Comparison of ENCODE assay signal across 21 cellular contexts in genomic region chr9:136246849-136247550, GRCh38. TPM values are rescaled to one million over a fixed set of nuclear protein-coding genes. Genes with fewer than 3 reads are reported as not detected.
DNase-seq lines count a peak whose midpoint lies in the region; ATAC-seq and TF ChIP-seq lines count a peak whose summit lies in the region.
"Had no signal": no experiment of that assay in that cellular context is flagged by ENCODE, and none has a peak within 500 bp of the region (broad histone marks: within the 10 kb centered on the region; RNA-seq: fewer than 3 reads in every experiment).

No MANE protein-coding gene starts in this region.

- peak overlapping the region in 1 of 3 donors; percentile 78 for H3K27ac Mint-ChIP-seq in CD4-positive, CD25-positive, alpha-beta regulatory T cell
- H3K27ac Mint-ChIP-seq in neural crest cell (ENCODE audit: unreplicated experiment), result no peak overlapping the region

- CTCF ChIA-PET in mammary epithelial cell (lab: Charles Lee; ENCODE audit: low non-redundant PET), result no interaction called here

- no peaks in the 10 kb centered on the region for H3K36me3 ChIP-seq in BLaER1
- no peaks in the 10 kb centered on the region for H3K36me3 ChIP-seq in CD4-positive, CD25-positive, alpha-beta regulatory T cell (ENCODE audit: control insufficient read depth, insufficient read depth, low read length)
- no peaks in the 10 kb centered on the region for H3K36me3 ChIP-seq in body of pancreas (replicated peaks in 1 of 2; ENCODE audit: insufficient read depth in 1 of 2, low read depth in 2 of 2)
- no peaks in the 10 kb centered on the region for H3K36me3 ChIP-seq in mammary epithelial cell (ENCODE audit: insufficient read depth, low read length)
- H3K36me3 ChIP-seq: SJCRH30 had no signal

- no peak for TF ChIP-seq CTCF in body of pancreas (IDR thresholded peaks at IDR 0.05)
- no peak for TF ChIP-seq CTCF in neural crest cell (conservative IDR thresholded peaks at IDR 0.05)
- TF ChIP-seq CTCF in mammary epithelial cell (conservative IDR thresholded peaks at IDR 0.05 in 1 of 2, IDR thresholded peaks at IDR 0.05 in 1 of 2; ENCODE audit: extremely low read depth in 1 of 2, insufficient read depth in 1 of 2, low read depth in 1 of 2, low read length in 2 of 2), result no peak

- ATAC-seq in CD4-positive, CD25-positive, alpha-beta regulatory T cell (ENCODE audit: low read depth in 2 of 2), result no peak
- ATAC-seq in body of pancreas, result no peak
- ATAC-seq in HG03520 (IDR thresholded peaks at IDR 0.05; ENCODE audit: unreplicated experiment), result no peak
- ATAC-seq in GM21737 (IDR thresholded peaks at IDR 0.05; ENCODE audit: unreplicated experiment), result no peak

- H3K4me3 Mint-ChIP-seq in CD4-positive, CD25-positive, alpha-beta regulatory T cell, result peak overlapping the region; percentile 43 to 84 (median 70)
- H3K4me3 Mint-ChIP-seq in neural crest cell, result peak overlapping the region; percentile 85

- H3K4me3 ChIP-seq in BLaER1 (no peak overlapping the region), body of pancreas (no peak overlapping the region), mammary epithelial cell (replicated peaks in 1 of 3; ENCODE audit: insufficient read depth in 1 of 3, low read depth in 2 of 3, low read length in 3 of 3) (no peak overlapping the region)
- no peak overlapping the region for H3K4me3 ChIP-seq in CD4-positive, CD25-positive, alpha-beta regulatory T cell (ENCODE audit: low read depth, low read length)
- H3K4me3 ChIP-seq: SJCRH30 had no signal

- no peaks in the 10 kb centered on the region for H3K36me3 Mint-ChIP-seq in CD4-positive, CD25-positive, alpha-beta regulatory T cell
- no peaks in the 10 kb centered on the region for H3K36me3 Mint-ChIP-seq in neural crest cell (ENCODE audit: low read depth)

- peaks cover 34% of the 10 kb centered on the region for H3K79me2 ChIP-seq in mammary epithelial cell (ENCODE audit: insufficient read depth, low read length)

- in situ Hi-C loops in mammary epithelial cell (cut with MboI; ENCODE audit: low sequenced_read_pairs in 2 of 2), result no loop called here

- dilution Hi-C loops in mammary epithelial cell (cut with HindIII; ENCODE audit: low sequenced_read_pairs), result no loop called here

- peaks cover 4% of the 10 kb centered on the region for H3K27me3 Mint-ChIP-seq in CD4-positive, CD25-positive, alpha-beta regulatory T cell
- H3K27me3 Mint-ChIP-seq in neural crest cell (ENCODE audit: low read depth), result no peaks in the 10 kb centered on the region

- 86 to 89% methylated on average over 26 of the region's 26 CpGs for WGBS in body of pancreas, 2 donors
- 47% methylated on average over 14 of the region's 26 CpGs for WGBS in mammary epithelial cell (ENCODE audit: low coverage, missing lambda C conversion rate)

- no TSS peak for BruUV-seq in mammary epithelial cell (replicated peaks; lab: Mats Ljungman, UMichigan)

- no peak for DNase-seq in CD4-positive, CD25-positive, alpha-beta regulatory T cell
- DNase-seq in body of pancreas (no peak), neural crest cell (ENCODE audit: low read depth, low spot score) (no peak), mammary epithelial cell (no peak)
- DNase-seq: Caco-2, DMS53, GM23248, KBM-7, NCI-H1048, NCI-H2107, NCI-H226, NCI-H526, SJCRH30 had no signal

- H4K20me1 ChIP-seq in BLaER1, result peaks cover 34% of the 10 kb centered on the region
- no peaks in the 10 kb centered on the region for H4K20me1 ChIP-seq in mammary epithelial cell (ENCODE audit: insufficient read depth, low read length)

- H3K9me3 ChIP-seq in BLaER1, result no peaks in the 10 kb centered on the region
- no peaks in the 10 kb centered on the region for H3K9me3 ChIP-seq in CD4-positive, CD25-positive, alpha-beta regulatory T cell (ENCODE audit: control insufficient read depth in 2 of 2, low read length in 2 of 2)
- H3K9me3 ChIP-seq in body of pancreas, result no peaks in the 10 kb centered on the region
- no peaks in the 10 kb centered on the region for H3K9me3 ChIP-seq in mammary epithelial cell (replicated peaks; ENCODE audit: insufficient read depth, low read length)
- H3K9me3 ChIP-seq: Caco-2, SJCRH30 had no signal

- H3K4me1 ChIP-seq in BLaER1 (peaks cover 82% of the 10 kb centered on the region), body of pancreas (peaks cover 85% of the 10 kb centered on the region), mammary epithelial cell (ENCODE audit: insufficient read depth, low read length) (peaks cover 7% of the 10 kb centered on the region)
- peaks cover 36% of the 10 kb centered on the region for H3K4me1 ChIP-seq in CD4-positive, CD25-positive, alpha-beta regulatory T cell (ENCODE audit: control insufficient read depth, insufficient read depth, low read length, poor library complexity, severe bottlenecking)

- no peak for TF ChIP-seq POLR2A in body of pancreas (IDR thresholded peaks at IDR 0.05)

- H3K27ac ChIP-seq in BLaER1 (peak overlapping the region; percentile 16; the same call in 1 of the 2 replicates), body of pancreas (peak overlapping the region in 3 of 4 donors; percentile 12 to 90 (median 59)), mammary epithelial cell (ENCODE audit: insufficient read depth, low read depth, low read length) (no peak overlapping the region)
- H3K27ac ChIP-seq in CD4-positive, CD25-positive, alpha-beta regulatory T cell (ENCODE audit: insufficient read depth, low read length, poor library complexity, severe bottlenecking), result no peak overlapping the region
- H3K27ac ChIP-seq: GM23248, SJCRH30 had no signal

- H3K4me2 ChIP-seq in BLaER1, result peak overlapping the region; percentile 74
- H3K4me2 ChIP-seq in mammary epithelial cell (ENCODE audit: insufficient read depth, low read depth, low read length), result no peak overlapping the region

- intact Hi-C loops in body of pancreas (cut with DNase I) (no loop called here), mammary epithelial cell (cut with micrococcal nuclease) (no loop called here)

- H3K9ac ChIP-seq in BLaER1 (peak overlapping the region; percentile 25; the same call in 1 of the 2 replicates), mammary epithelial cell (ENCODE audit: insufficient read depth, low read length) (no peak overlapping the region)
- H3K9ac ChIP-seq: GM23248 had no signal

- no peaks in the 10 kb centered on the region for H3K27me3 ChIP-seq in BLaER1
- H3K27me3 ChIP-seq in CD4-positive, CD25-positive, alpha-beta regulatory T cell (ENCODE audit: control insufficient read depth, insufficient read depth, low read length), result no peaks in the 10 kb centered on the region
- no peaks in the 10 kb centered on the region for H3K27me3 ChIP-seq in body of pancreas
- H3K27me3 ChIP-seq in mammary epithelial cell (ENCODE audit: insufficient read depth, low read length), result no peaks in the 10 kb centered on the region

- no peak overlapping the region for H2AFZ ChIP-seq in mammary epithelial cell (ENCODE audit: low read depth, low read length)

- no peaks in the 10 kb centered on the region for H3K9me3 Mint-ChIP-seq in CD4-positive, CD25-positive, alpha-beta regulatory T cell
- no peaks in the 10 kb centered on the region for H3K9me3 Mint-ChIP-seq in neural crest cell

- peaks cover 19 to 37% (median 26%) of the 10 kb centered on the region in 4 donors for H3K4me1 Mint-ChIP-seq in CD4-positive, CD25-positive, alpha-beta regulatory T cell
- peaks cover 31% of the 10 kb centered on the region for H3K4me1 Mint-ChIP-seq in neural crest cell

RNA-seq across cellular contexts. Expression of gene QSOX2, which starts 1.4 kb away (rescaled TPM):
- total RNA-seq in CD4-positive, CD25-positive, alpha-beta regulatory T cell, result 16.6 TPM
- polyA plus RNA-seq in CD4-positive, CD25-positive, alpha-beta regulatory T cell, result under 1 TPM; 0.33 to 0.63 (median 0.41) TPM
- 10 to 100 TPM in 1 of 2 donors, 1 to 10 TPM in 1; 8.8 to 22.7 TPM for total RNA-seq in body of pancreas
- total RNA-seq in neural crest cell, result 28.0 and 28.7 TPM in 2 replicates
- total RNA-seq in mammary epithelial cell, result 10 to 100 TPM; 14.8 to 21.3 TPM
- polyA plus RNA-seq in mammary epithelial cell, result 12.3 TPM
- 22.2 TPM for polyA minus RNA-seq in mammary epithelial cell

RNA-seq across cellular contexts. Expression of gene LHX3, which starts 42.1 kb away (rescaled TPM):
- not detected for total RNA-seq in CD4-positive, CD25-positive, alpha-beta regulatory T cell
- not detected for polyA plus RNA-seq in CD4-positive, CD25-positive, alpha-beta regulatory T cell
- total RNA-seq in body of pancreas, result not detected
- total RNA-seq in neural crest cell, result 0.07 TPM in 1 of 2 replicates, not detected in the other
- total RNA-seq in mammary epithelial cell, result not detected
- not detected for polyA plus RNA-seq in mammary epithelial cell
- not detected for polyA minus RNA-seq in mammary epithelial cell
- total RNA-seq: GM23248, M059J, RPMI7951, SJCRH30 had no signal
- polyA plus RNA-seq: AG04450, BJ, GM23248 had no signal

RNA-seq across cellular contexts. Expression of gene CCDC187, which starts 56.9 kb away (rescaled TPM):
- total RNA-seq in CD4-positive, CD25-positive, alpha-beta regulatory T cell, result not detected
- not detected for polyA plus RNA-seq in CD4-positive, CD25-positive, alpha-beta regulatory T cell
- 1 to 10 TPM; 1.3 to 2.3 TPM for total RNA-seq in body of pancreas
- total RNA-seq in neural crest cell, result 0.07 TPM in 1 of 2 replicates, not detected in the other
- total RNA-seq in mammary epithelial cell, result under 1 TPM in 1 of 2 donors, not detected in 1; 0.05 TPM
- not detected for polyA plus RNA-seq in mammary epithelial cell
- not detected for polyA minus RNA-seq in mammary epithelial cell
- total RNA-seq: GM23248, M059J, OCI-LY7, RPMI7951, SJCRH30 had no signal
- polyA plus RNA-seq: AG04450, BJ, GM23248 had no signal

Comparison
In these comparisons a context has a peak if more than half of its experiments do, and no peak if none do; other contexts are left out.
1. H3K27ac ChIP-seq: peak in BLaER1 (single experiment) and body of pancreas (3 of 4); none in CD4-positive, CD25-positive, alpha-beta regulatory T cell (single experiment) and mammary epithelial cell (single experiment).